7 cellular contexts compared by ENCODE assay signal in the genomic region with DNA sequence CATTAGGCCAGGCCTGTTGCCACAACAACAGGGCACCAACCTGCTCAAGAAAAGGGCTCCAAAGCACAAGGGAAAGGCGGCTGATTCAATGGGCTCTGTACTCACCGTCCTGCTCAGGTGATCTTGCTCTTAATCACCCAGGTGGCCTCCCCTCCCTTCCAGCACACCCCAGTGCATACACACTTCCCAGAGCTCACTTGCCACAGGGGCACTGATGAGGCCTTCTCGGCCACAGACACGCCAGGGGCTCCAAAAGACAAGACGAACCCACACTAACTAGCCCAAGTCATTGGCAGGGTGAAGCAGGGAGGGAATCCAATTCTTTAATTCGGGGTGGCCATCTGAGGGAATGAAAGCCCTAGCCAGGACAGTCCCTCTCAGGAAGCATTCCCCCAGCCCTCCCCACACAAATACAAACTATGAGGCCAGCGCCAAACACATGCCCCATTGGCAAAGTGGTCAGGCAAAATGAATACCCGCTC. TPM values are rescaled to one million over a fixed set of nuclear protein-coding genes. Genes with fewer than 3 reads are reported as not detected.
DNase-seq lines count a peak whose midpoint lies in the region; ATAC-seq lines count a peak whose summit lies in the region.

No MANE protein-coding gene starts in this region.

- ATAC-seq in GM18873 (IDR thresholded peaks at IDR 0.05; ENCODE audit: low FRiP score, unreplicated experiment) (no peak), GM18517 (IDR thresholded peaks at IDR 0.05; ENCODE audit: unreplicated experiment) (no peak)

- no peak overlapping the region for H3K27ac Mint-ChIP-seq in activated T-helper 2 cell treated with anti-CD3 and anti-CD28 coated beads, Interferon-gamma antibody, Interleukin-2, Interleukin-4, amounts not matched to agents 10 μg/mL and 5 μg/mL and 100 μg/mL, durations not matched to agents 14 hours and 24 hours and 36 hours

- intact Hi-C loops in activated T-helper 2 cell treated with anti-CD3 and anti-CD28 coated beads, Interferon-gamma antibody, Interleukin-2, Interleukin-4, amounts not matched to agents 10 μg/mL and 5 μg/mL and 100 μg/mL, durations not matched to agents 14 hours and 24 hours and 36 hours (cut with micrococcal nuclease) = loop anchor here (5.0 kb wide), 1 partner anchor 41 kb away; no protein-coding TSS in a partner anchor

- peak; percentile 83 for DNase-seq in HT-29 (ENCODE audit: low spot score)
- no peak for DNase-seq in activated T-helper 2 cell treated with anti-CD3 and anti-CD28 coated beads, Interferon-gamma antibody, Interleukin-2, Interleukin-4, amounts not matched to agents 10 μg/mL and 5 μg/mL and 100 μg/mL, durations not matched to agents 14 hours and 24 hours and 36 hours (ENCODE audit: low spot score)
- peak; percentile 72 for DNase-seq in islet precursor cell
- DNase-seq in stimulated activated CD8-positive, alpha-beta memory T cell treated with anti-CD3 and anti-CD28 coated beads, Interleukin-4, amount 100 ng/mL, for 48 hours = peak; percentile 22
- no peak for DNase-seq in A172 (ENCODE audit: low spot score)

- peaks cover 11% of the 10 kb centered on the region for H3K27me3 Mint-ChIP-seq in activated T-helper 2 cell treated with anti-CD3 and anti-CD28 coated beads, Interferon-gamma antibody, Interleukin-2, Interleukin-4, amounts not matched to agents 10 μg/mL and 5 μg/mL and 100 μg/mL, durations not matched to agents 14 hours and 24 hours and 36 hours (ENCODE audit: low read depth)

- H3K4me1 Mint-ChIP-seq in activated T-helper 2 cell treated with anti-CD3 and anti-CD28 coated beads, Interferon-gamma antibody, Interleukin-2, Interleukin-4, amounts not matched to agents 10 μg/mL and 5 μg/mL and 100 μg/mL, durations not matched to agents 14 hours and 24 hours and 36 hours (ENCODE audit: low read depth) = peaks cover 12% of the 10 kb centered on the region

- H3K4me3 Mint-ChIP-seq in activated T-helper 2 cell treated with anti-CD3 and anti-CD28 coated beads, Interferon-gamma antibody, Interleukin-2, Interleukin-4, amounts not matched to agents 10 μg/mL and 5 μg/mL and 100 μg/mL, durations not matched to agents 14 hours and 24 hours and 36 hours (ENCODE audit: low read depth) = peak overlapping the region; percentile 57

- no peaks in the 10 kb centered on the region for H3K36me3 Mint-ChIP-seq in activated T-helper 2 cell treated with anti-CD3 and anti-CD28 coated beads, Interferon-gamma antibody, Interleukin-2, Interleukin-4, amounts not matched to agents 10 μg/mL and 5 μg/mL and 100 μg/mL, durations not matched to agents 14 hours and 24 hours and 36 hours (ENCODE audit: low read depth)

- no peaks in the 10 kb centered on the region for H3K9me3 Mint-ChIP-seq in activated T-helper 2 cell treated with anti-CD3 and anti-CD28 coated beads, Interferon-gamma antibody, Interleukin-2, Interleukin-4, amounts not matched to agents 10 μg/mL and 5 μg/mL and 100 μg/mL, durations not matched to agents 14 hours and 24 hours and 36 hours

RNA-seq across cellular contexts. Expression of a gene that starts 1.4 kb away (rescaled TPM):
- 105 and 108 TPM in 2 replicates for total RNA-seq in HT-29 (2014; rRNA removed; shearing (Covaris generic))
- total RNA-seq in activated T-helper 2 cell treated with anti-CD3 and anti-CD28 coated beads, Interferon-gamma antibody, Interleukin-2, Interleukin-4, amounts not matched to agents 10 μg/mL and 5 μg/mL and 100 μg/mL, durations not matched to agents 14 hours and 24 hours and 36 hours = 49.5 and 50.3 TPM in 2 replicates
- total RNA-seq in A172 (2014; rRNA removed; shearing (Covaris generic)) = 35.8 and 43.9 TPM in 2 replicates

Comparison
In these comparisons a context has a peak if more than half of its experiments do, and no peak if none do; other contexts are left out.
1. DNase-seq: peak in HT-29 (single experiment), islet precursor cell (single experiment) and stimulated activated CD8-positive, alpha-beta memory T cell treated with anti-CD3 and anti-CD28 coated beads, Interleukin-4, amount 100 ng/mL, for 48 hours (single experiment); none in activated T-helper 2 cell treated with anti-CD3 and anti-CD28 coated beads, Interferon-gamma antibody, Interleukin-2, Interleukin-4, amounts not matched to agents 10 μg/mL and 5 μg/mL and 100 μg/mL, durations not matched to agents 14 hours and 24 hours and 36 hours (single experiment) and A172 (single experiment).